In genomic region chr12:126258190-126258589, GRCh38 we compare ENCODE assay signal across 38 cellular contexts.
"Had no signal": no experiment of that assay in that cellular context is flagged by ENCODE, and none has a peak within 500 bp of the region (broad histone marks: within the 10 kb centered on the region; RNA-seq: fewer than 3 reads in every experiment).

No MANE protein-coding gene starts in this region.

- H3K27ac ChIP-seq: adrenal gland, ascending aorta, body of pancreas, brain microvascular endothelial cell, breast epithelium, cardiac muscle cell had no signal

- H3K4me3 Mint-ChIP-seq: activated naive CD4-positive, alpha-beta T cell treated with anti-CD3 and anti-CD28 coated beads for 36 hours; activated naive CD4-positive, alpha-beta T cell treated with anti-CD3 and anti-CD28 coated beads, Interleukin-2, amount 10 ng/mL, durations not matched to agents 7 days and 5 days; activated naive CD4-positive, alpha-beta T cell treated with anti-CD3 and anti-CD28 coated beads, Interleukin-2, amount 50 U/mL, for 24 hours; activated naive CD8-positive, alpha-beta T cell; activated naive CD8-positive, alpha-beta T cell treated with anti-CD3 and anti-CD28 coated beads for 36 hours; activated naive CD8-positive, alpha-beta T cell treated with anti-CD3 and anti-CD28 coated beads, Interleukin-2, amount 10 ng/mL, durations not matched to agents 7 days and 5 days; activated naive CD8-positive, alpha-beta T cell treated with anti-CD3 and anti-CD28 coated beads, Interleukin-2, amount 50 U/mL, for 24 hours; activated T-cell treated with anti-CD3 and anti-CD28 coated beads, Interleukin-2, amount 50 U/mL, for 24 hours; activated T-cell treated with anti-CD3 and anti-CD28 coated beads, Interleukin-2, amount 50 U/mL, for 4 hours; activated T-cell treated with anti-CD3 and anti-CD28 coated beads, Interleukin-2, amount 50 U/mL, for 72 hours; activated T-helper 1 cell treated with anti-CD3 and anti-CD28 coated beads, Interleukin-12 subunit alpha, Interleukin-12 subunit beta, Interleukin-2, Interleukin-4 antibody, amounts not matched to agents 30 ng/mL and 10 ng/mL and 1 ng/mL, durations not matched to agents 14 hours and 24 hours and 36 hours; activated T-helper 17 cell treated with anti-CD3 and anti-CD28 coated beads, Interleukin-2, amount 50 U/mL, for 72 hours; brain; central memory CD8-positive, alpha-beta T cell had no signal

- H3K9me3 Mint-ChIP-seq: activated T-cell treated with anti-CD3 and anti-CD28 coated beads, Interleukin-2, amount 50 U/mL, for 4 hours; activated T-helper 17 cell treated with anti-CD3 and anti-CD28 coated beads, Interleukin-2, amount 50 U/mL, for 72 hours; central memory CD8-positive, alpha-beta T cell had no signal

- H3K36me3 ChIP-seq: adrenal gland, ascending aorta, brain microvascular endothelial cell, breast epithelium, cardiac muscle cell had no signal

- ATAC-seq: activated naive CD4-positive, alpha-beta T cell treated with anti-CD3 and anti-CD28 coated beads, Interleukin-2, amount 50 U/mL, for 72 hours; activated naive CD8-positive, alpha-beta T cell treated with anti-CD3 and anti-CD28 coated beads, Interleukin-2, amount 50 U/mL, for 24 hours; activated T-cell treated with anti-CD3 and anti-CD28 coated beads, Interleukin-2, amount 50 U/mL, for 4 hours; activated T-cell treated with anti-CD3 and anti-CD28 coated beads, Interleukin-2, amount 50 U/mL, for 72 hours; activated T-helper 17 cell treated with anti-CD3 and anti-CD28 coated beads, Interleukin-2, amount 50 U/mL, for 72 hours; body of pancreas had no signal

- H3K4me1 ChIP-seq: adrenal gland, ascending aorta, body of pancreas, breast epithelium had no signal

- H3K36me3 Mint-ChIP-seq: activated naive CD4-positive, alpha-beta T cell treated with anti-CD3 and anti-CD28 coated beads, Interleukin-2, amount 10 ng/mL, durations not matched to agents 7 days and 5 days; activated naive CD4-positive, alpha-beta T cell treated with anti-CD3 and anti-CD28 coated beads, Interleukin-2, amount 50 U/mL, for 24 hours; activated naive CD4-positive, alpha-beta T cell treated with anti-CD3 and anti-CD28 coated beads, Interleukin-2, amount 50 U/mL, for 72 hours; activated naive CD8-positive, alpha-beta T cell; activated naive CD8-positive, alpha-beta T cell treated with anti-CD3 and anti-CD28 coated beads for 36 hours; activated naive CD8-positive, alpha-beta T cell treated with anti-CD3 and anti-CD28 coated beads, Interleukin-2, amount 10 ng/mL, durations not matched to agents 7 days and 5 days; brain had no signal

- H3K4me3 ChIP-seq: adrenal gland, ascending aorta, body of pancreas, breast epithelium, cardiac muscle cell had no signal

- DNase-seq: activated effector memory CD4-positive, alpha-beta T cell treated with anti-CD3 and anti-CD28 coated beads, Interleukin-2, amount 50 U/mL, for 16 hours; activated effector memory CD4-positive, alpha-beta T cell treated with Interleukin-2 at 50 U/mL for 16 hours; activated gamma-delta T cell; activated gamma-delta T cell treated with Interleukin-2 at 50 U/mL for 16 hours; activated naive CD4-positive, alpha-beta T cell; activated naive CD4-positive, alpha-beta T cell treated with anti-CD3 and anti-CD28 coated beads for 36 hours; activated naive CD4-positive, alpha-beta T cell treated with anti-CD3 and anti-CD28 coated beads, Interleukin-2, amount 10 ng/mL, durations not matched to agents 7 days and 5 days; activated naive CD4-positive, alpha-beta T cell treated with anti-CD3 and anti-CD28 coated beads, Interleukin-2, amount 50 U/mL, for 16 hours; activated naive CD4-positive, alpha-beta T cell treated with Interleukin-2 at 50 U/mL for 16 hours; activated naive CD8-positive, alpha-beta T cell treated with anti-CD3 and anti-CD28 coated beads for 36 hours; activated naive CD8-positive, alpha-beta T cell treated with anti-CD3 and anti-CD28 coated beads, Interleukin-2, amount 10 ng/mL, durations not matched to agents 7 days and 5 days; activated naive CD8-positive, alpha-beta T cell treated with anti-CD3 and anti-CD28 coated beads, Interleukin-2, amount 50 U/mL, for 24 hours; activated T-cell treated with anti-CD3 and anti-CD28 coated beads for 4 hours; activated T-cell treated with anti-CD3 and anti-CD28 coated beads, Interleukin-2, amount 50 U/mL, for 1 hour; activated T-cell treated with anti-CD3 and anti-CD28 coated beads, Interleukin-2, amount 50 U/mL, for 24 hours; activated T-cell treated with anti-CD3 and anti-CD28 coated beads, Interleukin-2, amount 50 U/mL, for 4 hours; activated T-cell treated with anti-CD3 and anti-CD28 coated beads, Interleukin-2, amount 50 U/mL, for 48 hours; activated T-cell treated with anti-CD3 and anti-CD28 coated beads, Interleukin-2, amount 50 U/mL, for 72 hours; adrenal gland; amniotic stem cell; amygdala; anterior cingulate cortex; aorta; body of pancreas; brain microvascular endothelial cell; caudate nucleus; central memory CD4-positive, alpha-beta T cell had no signal

- H3K27me3 ChIP-seq: adrenal gland, ascending aorta, body of pancreas, brain microvascular endothelial cell, breast epithelium, cardiac muscle cell had no signal

- H3K9me3 ChIP-seq: adrenal gland, ascending aorta, body of pancreas, breast epithelium had no signal

- H3K27ac Mint-ChIP-seq: activated naive CD4-positive, alpha-beta T cell treated with anti-CD3 and anti-CD28 coated beads for 36 hours; activated naive CD4-positive, alpha-beta T cell treated with anti-CD3 and anti-CD28 coated beads, Interleukin-2, amount 10 ng/mL, durations not matched to agents 7 days and 5 days; activated naive CD4-positive, alpha-beta T cell treated with anti-CD3 and anti-CD28 coated beads, Interleukin-2, amount 50 U/mL, for 24 hours; activated naive CD4-positive, alpha-beta T cell treated with anti-CD3 and anti-CD28 coated beads, Interleukin-2, amount 50 U/mL, for 72 hours; activated naive CD8-positive, alpha-beta T cell; activated naive CD8-positive, alpha-beta T cell treated with anti-CD3 and anti-CD28 coated beads for 36 hours; activated naive CD8-positive, alpha-beta T cell treated with anti-CD3 and anti-CD28 coated beads, Interleukin-2, amount 10 ng/mL, durations not matched to agents 7 days and 5 days; activated naive CD8-positive, alpha-beta T cell treated with anti-CD3 and anti-CD28 coated beads, Interleukin-2, amount 50 U/mL, for 24 hours; activated T-cell treated with anti-CD3 and anti-CD28 coated beads, Interleukin-2, amount 50 U/mL, for 24 hours; activated T-cell treated with anti-CD3 and anti-CD28 coated beads, Interleukin-2, amount 50 U/mL, for 72 hours; activated T-helper 1 cell treated with anti-CD3 and anti-CD28 coated beads, Interleukin-12 subunit alpha, Interleukin-12 subunit beta, Interleukin-2, Interleukin-4 antibody, amounts not matched to agents 30 ng/mL and 10 ng/mL and 1 ng/mL, durations not matched to agents 14 hours and 24 hours and 36 hours; activated T-helper 17 cell treated with anti-CD3 and anti-CD28 coated beads, Interleukin-2, amount 50 U/mL, for 72 hours; activated T-helper 2 cell treated with anti-CD3 and anti-CD28 coated beads, Interferon-gamma antibody, Interleukin-2, Interleukin-4, amounts not matched to agents 10 μg/mL and 5 μg/mL and 100 μg/mL, durations not matched to agents 14 hours and 24 hours and 36 hours; brain had no signal

- H3K27me3 Mint-ChIP-seq: activated naive CD4-positive, alpha-beta T cell treated with anti-CD3 and anti-CD28 coated beads, Interleukin-2, amount 10 ng/mL, durations not matched to agents 7 days and 5 days; activated naive CD4-positive, alpha-beta T cell treated with anti-CD3 and anti-CD28 coated beads, Interleukin-2, amount 50 U/mL, for 24 hours; activated naive CD8-positive, alpha-beta T cell; activated naive CD8-positive, alpha-beta T cell treated with anti-CD3 and anti-CD28 coated beads for 36 hours; activated naive CD8-positive, alpha-beta T cell treated with anti-CD3 and anti-CD28 coated beads, Interleukin-2, amount 10 ng/mL, durations not matched to agents 7 days and 5 days; activated naive CD8-positive, alpha-beta T cell treated with anti-CD3 and anti-CD28 coated beads, Interleukin-2, amount 50 U/mL, for 24 hours; activated T-cell treated with anti-CD3 and anti-CD28 coated beads, Interleukin-2, amount 50 U/mL, for 24 hours; activated T-helper 17 cell treated with anti-CD3 and anti-CD28 coated beads, Interleukin-2, amount 50 U/mL, for 72 hours; central memory CD8-positive, alpha-beta T cell had no signal

- H3K4me1 Mint-ChIP-seq: activated naive CD4-positive, alpha-beta T cell treated with anti-CD3 and anti-CD28 coated beads, Interleukin-2, amount 10 ng/mL, durations not matched to agents 7 days and 5 days; activated naive CD4-positive, alpha-beta T cell treated with anti-CD3 and anti-CD28 coated beads, Interleukin-2, amount 50 U/mL, for 24 hours; activated naive CD8-positive, alpha-beta T cell treated with anti-CD3 and anti-CD28 coated beads for 36 hours; activated naive CD8-positive, alpha-beta T cell treated with anti-CD3 and anti-CD28 coated beads, Interleukin-2, amount 10 ng/mL, durations not matched to agents 7 days and 5 days; activated naive CD8-positive, alpha-beta T cell treated with anti-CD3 and anti-CD28 coated beads, Interleukin-2, amount 50 U/mL, for 24 hours; activated T-helper 17 cell treated with anti-CD3 and anti-CD28 coated beads, Interleukin-2, amount 50 U/mL, for 72 hours; brain; central memory CD8-positive, alpha-beta T cell had no signal
